Comparison of ENCODE assay signal across 9 cellular contexts in genomic region chr7:83410989-83411591, GRCh38.
A peak's percentile ranks its signal among the peaks of the same experiment; 100 is the strongest.
DNase-seq lines count a peak whose midpoint lies in the region; ATAC-seq and TF ChIP-seq lines count a peak whose summit lies in the region.
"Had no signal": no experiment of that assay in that cellular context is flagged by ENCODE, and none has a peak within 500 bp of the region (broad histone marks: within the 10 kb centered on the region; RNA-seq: fewer than 3 reads in every experiment).

No MANE protein-coding gene starts in this region.

- H3K27ac ChIP-seq in MM.1S (ENCODE audit: low read length) (no peak overlapping the region), SK-N-MC (no peak overlapping the region), foreskin keratinocyte (no peak overlapping the region)
- H3K27ac ChIP-seq: epithelial cell of prostate had no signal

- peak; percentile 21 for DNase-seq in AG08396 (ENCODE audit: low spot score)
- DNase-seq in MM.1S, result peak; percentile 53
- DNase-seq in SK-N-MC (ENCODE audit: low read depth, low spot score), result peak; percentile 20
- DNase-seq in foreskin keratinocyte, result peak in 1 of 2 donors; percentile 12
- peak; percentile 40 for DNase-seq in smooth muscle cell of the brain vasculature (ENCODE audit: low read depth, low spot score)
- DNase-seq in activated CD4-positive, alpha-beta T cell treated with anti-CD3 and anti-CD28 coated beads, Interleukin-2, amount 50 U/mL, for 1 hour, result no peak
- no peak for DNase-seq in activated naive CD4-positive, alpha-beta T cell treated with Interleukin-2 at 50 U/mL for 16 hours

- H3K9ac ChIP-seq in MM.1S (ENCODE audit: low read length), result no peak overlapping the region
- no peak overlapping the region for H3K9ac ChIP-seq in SK-N-MC (ENCODE audit: insufficient read length)

- H3F3A ChIP-seq in MM.1S (ENCODE audit: insufficient read depth, low read length), result no peaks in the 10 kb centered on the region

- TF ChIP-seq CTCF in MM.1S (IDR thresholded peaks at IDR 0.05; ENCODE audit: low read length) (peak; percentile 58), foreskin keratinocyte (conservative IDR thresholded peaks at IDR 0.05) (peak; percentile 84)

- H3K36me3 ChIP-seq in MM.1S (replicated peaks; ENCODE audit: insufficient read depth, low read length) (no peaks in the 10 kb centered on the region), SK-N-MC (ENCODE audit: insufficient read depth, low read length) (no peaks in the 10 kb centered on the region)

- ATAC-seq in GM18508 (IDR thresholded peaks at IDR 0.05; ENCODE audit: insufficient read depth, unreplicated experiment) (peak; percentile 63), foreskin keratinocyte (peak; percentile 55)

- H3K4me1 ChIP-seq in MM.1S (ENCODE audit: low read length) (no peaks in the 10 kb centered on the region), foreskin keratinocyte (peaks cover 4% of the 10 kb centered on the region)

- no peaks in the 10 kb centered on the region for H4K20me1 ChIP-seq in MM.1S (ENCODE audit: insufficient read depth, low read length)

- no peak overlapping the region for H3K4me2 ChIP-seq in MM.1S (ENCODE audit: low read depth, low read length)

- H3K79me2 ChIP-seq in MM.1S (ENCODE audit: low read length), result no peaks in the 10 kb centered on the region

- H3K9me2 ChIP-seq in MM.1S (replicated peaks; ENCODE audit: insufficient read depth, low read length), result no peaks in the 10 kb centered on the region

- no peaks in the 10 kb centered on the region for H3K27me3 ChIP-seq in MM.1S (replicated peaks; ENCODE audit: insufficient read depth, low read length)
- H3K27me3 ChIP-seq in foreskin keratinocyte, result no peaks in the 10 kb centered on the region

- H2AFZ ChIP-seq in MM.1S (ENCODE audit: low read length), result no peak overlapping the region

- no peak overlapping the region for H3K4me3 ChIP-seq in MM.1S (ENCODE audit: low read length)
- H3K4me3 ChIP-seq in SK-N-MC, result no peak overlapping the region

- H3K9me3 ChIP-seq in MM.1S (replicated peaks; ENCODE audit: insufficient read depth, low read length) (no peaks in the 10 kb centered on the region), SK-N-MC (ENCODE audit: low read depth, low read length) (no peaks in the 10 kb centered on the region)

Comparison
In these comparisons a context has a peak if more than half of its experiments do, and no peak if none do; other contexts are left out.
1. DNase-seq: peak in AG08396 (single experiment), MM.1S (single experiment), SK-N-MC (single experiment) and smooth muscle cell of the brain vasculature (single experiment); none in activated CD4-positive, alpha-beta T cell treated with anti-CD3 and anti-CD28 coated beads, Interleukin-2, amount 50 U/mL, for 1 hour (single experiment) and activated naive CD4-positive, alpha-beta T cell treated with Interleukin-2 at 50 U/mL for 16 hours (single experiment).